27 cellular contexts compared by ENCODE assay signal in genomic region chr3:188698436-188698835, GRCh38.
"Had no signal": no experiment of that assay in that cellular context is flagged by ENCODE, and none has a peak within 500 bp of the region (broad histone marks: within the 10 kb centered on the region; RNA-seq: fewer than 3 reads in every experiment).

No MANE protein-coding gene starts in this region.

- H3K27me3 Mint-ChIP-seq: naive B cell; progenitor cell of endocrine pancreas; stimulated activated naive CD8-positive, alpha-beta T cell treated with anti-CD3 and anti-CD28 coated beads, Interleukin-15, Interleukin-2, amounts not matched to agents 100 ng/mL and 50 ng/mL, for 24 hours had no signal

- H3K9me3 ChIP-seq: left ventricle myocardium inferior, neutrophil, spleen, suprapubic skin, thoracic aorta, tibial artery, upper lobe of right lung had no signal

- H3K27ac ChIP-seq: left ventricle myocardium inferior, neural progenitor cell, skin epidermis, spleen, suprapubic skin, thoracic aorta, tibial artery, upper lobe of right lung had no signal

- H3K4me3 Mint-ChIP-seq: mesothelial cell of epicardium; natural killer cell; nephron progenitor cell; neural progenitor cell; stimulated activated effector memory CD8-positive, alpha-beta T cell treated with anti-CD3 and anti-CD28 coated beads, Interleukin-12 subunit alpha, Interleukin-12 subunit beta, amount 100 ng/mL, for 72 hours; stimulated activated naive CD8-positive, alpha-beta T cell treated with anti-CD3 and anti-CD28 coated beads, Interleukin-15, Interleukin-2, amounts not matched to agents 100 ng/mL and 50 ng/mL, for 24 hours had no signal

- H3K36me3 ChIP-seq: left ventricle myocardium inferior, neural progenitor cell, neutrophil, spleen, suprapubic skin, thoracic aorta, tibial artery, upper lobe of right lung had no signal

- H3K4me1 ChIP-seq: left ventricle myocardium inferior, suprapubic skin, upper lobe of right lung had no signal

- H3K27ac Mint-ChIP-seq: mesothelial cell of epicardium; nephron progenitor cell; neural progenitor cell; stimulated activated effector memory CD8-positive, alpha-beta T cell treated with anti-CD3 and anti-CD28 coated beads, Interleukin-12 subunit alpha, Interleukin-12 subunit beta, amount 100 ng/mL, for 72 hours; stimulated activated naive CD8-positive, alpha-beta T cell treated with anti-CD3 and anti-CD28 coated beads, Interleukin-15, Interleukin-2, amounts not matched to agents 100 ng/mL and 50 ng/mL, for 24 hours had no signal

- H3K9ac ChIP-seq: neural progenitor cell had no signal

- ATAC-seq: natural killer cell; right cardiac atrium; sciatic nerve; stimulated activated effector memory CD8-positive, alpha-beta T cell treated with anti-CD3 and anti-CD28 coated beads, Interleukin-12 subunit alpha, Interleukin-12 subunit beta, amount 100 ng/mL, for 72 hours; upper lobe of right lung had no signal

- H3K4me3 ChIP-seq: left ventricle myocardium inferior, lung, neural progenitor cell, skin epidermis, spleen, suprapubic skin, thoracic aorta, tibial artery, upper lobe of right lung had no signal

- H3K36me3 Mint-ChIP-seq: mesothelial cell of epicardium; naive B cell; natural killer cell; neural progenitor cell; stimulated activated effector memory CD8-positive, alpha-beta T cell treated with anti-CD3 and anti-CD28 coated beads, Interleukin-12 subunit alpha, Interleukin-12 subunit beta, amount 100 ng/mL, for 72 hours had no signal

- DNase-seq: hypothalamus; islet precursor cell; left ventricle myocardium inferior; mesendoderm; naive B cell; natural killer cell; nephron progenitor cell; occipital lobe; retina; right cardiac atrium; spleen; stimulated activated CD4-positive, alpha-beta T cell treated with anti-CD3 and anti-CD28 coated beads, Interleukin-4, amount 100 ng/mL, for 24 hours; stimulated activated naive CD4-positive, alpha-beta T cell; tibial artery; trophoblast cell; upper lobe of right lung had no signal

- H2AFZ ChIP-seq: neural progenitor cell had no signal

- H3K4me2 ChIP-seq: neural progenitor cell had no signal

- H3K4me1 Mint-ChIP-seq: mesothelial cell of epicardium had no signal

- H3K27me3 ChIP-seq: neural progenitor cell, neutrophil, spleen, suprapubic skin, tibial artery, upper lobe of right lung had no signal
